ENCODE assay signal across 9 cellular contexts in genomic region chr16:46949216-46949892, GRCh38. TPM values are rescaled to one million over a fixed set of nuclear protein-coding genes. Genes with fewer than 3 reads are reported as not detected.
A peak's percentile ranks its signal among the peaks of the same experiment; 100 is the strongest.
DNase-seq lines count a peak whose midpoint lies in the region; ATAC-seq and TF ChIP-seq lines count a peak whose summit lies in the region.
"Had no signal": no experiment of that assay in that cellular context is flagged by ENCODE, and none has a peak within 500 bp of the region (broad histone marks: within the 10 kb centered on the region; RNA-seq: fewer than 3 reads in every experiment).

No MANE protein-coding gene starts in this region.

- peak overlapping the region; percentile 76 for H3K27ac Mint-ChIP-seq in activated CD4-positive, alpha-beta memory T cell treated with anti-CD3 and anti-CD28 coated beads for 36 hours
- H3K27ac Mint-ChIP-seq in memory B cell (no peak overlapping the region), nephron progenitor cell (no peak overlapping the region)

- ATAC-seq in GM18502 (IDR thresholded peaks at IDR 0.05; ENCODE audit: poor library complexity, unreplicated experiment) (peak; percentile 79), GM21390 (IDR thresholded peaks at IDR 0.05; ENCODE audit: unreplicated experiment) (peak; percentile 49), memory B cell (ENCODE audit: low read depth) (peak; percentile 47), HG03108 (IDR thresholded peaks at IDR 0.05; ENCODE audit: unreplicated experiment) (no peak)
- ATAC-seq: SK-N-SH treated with all-trans-retinoic acid at 6 μM for 48 hours had no signal

- POLR2A ChIA-PET in activated CD4-positive, alpha-beta memory T cell treated with anti-CD3 and anti-CD28 coated beads for 36 hours (lab: Charles Lee), result interaction anchor here (0.6 to 4.6 kb wide), 3 partner anchors 24 to 514 kb away, joined by 3 to 36 read pairs (median 3); partner anchors contain the start of gene DNAJA2

- H3K27me3 Mint-ChIP-seq in activated CD4-positive, alpha-beta memory T cell treated with anti-CD3 and anti-CD28 coated beads for 36 hours, result no peaks in the 10 kb centered on the region
- no peaks in the 10 kb centered on the region for H3K27me3 Mint-ChIP-seq in memory B cell
- no peaks in the 10 kb centered on the region for H3K27me3 Mint-ChIP-seq in nephron progenitor cell (ENCODE audit: low read depth, poor library complexity)

- peaks cover 2% of the 10 kb centered on the region for H3K36me3 Mint-ChIP-seq in activated CD4-positive, alpha-beta memory T cell treated with anti-CD3 and anti-CD28 coated beads for 36 hours
- H3K36me3 Mint-ChIP-seq in memory B cell (no peaks in the 10 kb centered on the region), nephron progenitor cell (ENCODE audit: low read depth) (no peaks in the 10 kb centered on the region)

- H3K4me3 Mint-ChIP-seq in activated CD4-positive, alpha-beta memory T cell treated with anti-CD3 and anti-CD28 coated beads for 36 hours, result no peak overlapping the region
- H3K4me3 Mint-ChIP-seq in memory B cell (no peak overlapping the region), nephron progenitor cell (no peak overlapping the region)

- peaks cover 26% of the 10 kb centered on the region for H3K4me1 Mint-ChIP-seq in activated CD4-positive, alpha-beta memory T cell treated with anti-CD3 and anti-CD28 coated beads for 36 hours (ENCODE audit: low read depth)
- H3K4me1 Mint-ChIP-seq in memory B cell (peaks cover 3% of the 10 kb centered on the region), nephron progenitor cell (no peaks in the 10 kb centered on the region)

- H3K9me3 Mint-ChIP-seq in activated CD4-positive, alpha-beta memory T cell treated with anti-CD3 and anti-CD28 coated beads for 36 hours, result no peaks in the 10 kb centered on the region
- no peaks in the 10 kb centered on the region for H3K9me3 Mint-ChIP-seq in memory B cell
- no peaks in the 10 kb centered on the region for H3K9me3 Mint-ChIP-seq in nephron progenitor cell

- intact Hi-C loops in activated CD4-positive, alpha-beta memory T cell treated with anti-CD3 and anti-CD28 coated beads for 36 hours (cut with micrococcal nuclease), result loop anchor here (1.0 to 5.0 kb wide), 8 partner anchors 12 to 1209 kb away; partner anchors contain the start of gene C16orf87

- peak; percentile 84 for DNase-seq in activated CD4-positive, alpha-beta memory T cell treated with anti-CD3 and anti-CD28 coated beads for 36 hours
- DNase-seq in memory B cell (ENCODE audit: low spot score in 2 of 2) (no peak), HCEC 1CT (no peak), NCI-H510A (lab: John Stamatoyannopoulos, UW) (no peak), nephron progenitor cell (no peak)

- no peak for TF ChIP-seq CTCF in nephron progenitor cell (IDR thresholded peaks at IDR 0.05)

- CTCF ChIA-PET in activated CD4-positive, alpha-beta memory T cell treated with anti-CD3 and anti-CD28 coated beads for 36 hours (lab: Charles Lee), result interaction anchor here (0.6 to 4.7 kb wide), 8 partner anchors 13 to 1215 kb away, joined by 3 to 30 read pairs (median 12); partner anchors contain the start of genes DNAJA2 and NETO2

RNA-seq across cellular contexts. Expression of gene DNAJA2, which starts 24.1 kb away (rescaled TPM):
- total RNA-seq in activated CD4-positive, alpha-beta memory T cell treated with anti-CD3 and anti-CD28 coated beads for 36 hours, result 10 to 100 TPM; 78.9 to 80.6 TPM
